Comparison of ENCODE assay signal across 2 cellular contexts in genomic region chr21:42317826-42318746, GRCh38.
TF ChIP-seq lines count a peak whose summit lies in the region.

No MANE protein-coding gene starts in this region.

TF ChIP-seq in IMR-90, 13 proteins besides CTCF, POLR2A, EP300 and RAD21:
- TF ChIP-seq MXI1 (IDR thresholded peaks at IDR 0.05; ENCODE audit: borderline replicate concordance, low read depth, low read length): no peak
- no peak for TF ChIP-seq RFX5 (IDR thresholded peaks at IDR 0.05; ENCODE audit: low read depth, low read length)
- TF ChIP-seq NFE2L2 (IDR thresholded peaks at IDR 0.05; ENCODE audit: low read depth, low read length): no peak
- no peak for TF ChIP-seq SMC3 (IDR thresholded peaks at IDR 0.05; ENCODE audit: low read depth, low read length)
- TF ChIP-seq USF2 (IDR thresholded peaks at IDR 0.05; ENCODE audit: low read depth, low read length): no peak

TF ChIP-seq in WTC11, 78 proteins besides CTCF, POLR2A, EP300 and RAD21:
- no peak for TF ChIP-seq SMAD4 (CRISPR knock-in tag; IDR thresholded peaks at IDR 0.05)
- no peak for TF ChIP-seq TCF7 (CRISPR knock-in tag; IDR thresholded peaks at IDR 0.05; ENCODE audit: low read depth)
- no peak for TF ChIP-seq AFF4 (CRISPR knock-in tag; IDR thresholded peaks at IDR 0.05; ENCODE audit: borderline replicate concordance)
- no peak for TF ChIP-seq FOXP1 (CRISPR knock-in tag; IDR thresholded peaks at IDR 0.05; ENCODE audit: borderline replicate concordance)
- TF ChIP-seq E2F5 (CRISPR knock-in tag; IDR thresholded peaks at IDR 0.05): no peak
- TF ChIP-seq ZNF281 (CRISPR knock-in tag; IDR thresholded peaks at IDR 0.05): no peak
- no peak for TF ChIP-seq MLX (CRISPR knock-in tag; IDR thresholded peaks at IDR 0.05)
- no peak for TF ChIP-seq RORB (CRISPR knock-in tag; IDR thresholded peaks at IDR 0.05)
- no peak for TF ChIP-seq ZNF425 (CRISPR knock-in tag; conservative IDR thresholded peaks at IDR 0.05)
- no peak for TF ChIP-seq JAZF1 (CRISPR knock-in tag; IDR thresholded peaks at IDR 0.05)
- no peak for TF ChIP-seq ATF6 (CRISPR knock-in tag; IDR thresholded peaks at IDR 0.05)
- no peak for TF ChIP-seq ZBTB43 (CRISPR knock-in tag; IDR thresholded peaks at IDR 0.05)
- no peak for TF ChIP-seq ETV6 (CRISPR knock-in tag; IDR thresholded peaks at IDR 0.05)
- TF ChIP-seq HMGA2 (CRISPR knock-in tag; IDR thresholded peaks at IDR 0.05): no peak
- TF ChIP-seq ATF1 (CRISPR knock-in tag; IDR thresholded peaks at IDR 0.05): no peak
- TF ChIP-seq CREB1 (CRISPR knock-in tag; IDR thresholded peaks at IDR 0.05): no peak
- TF ChIP-seq NFYB (CRISPR knock-in tag; conservative IDR thresholded peaks at IDR 0.05; ENCODE audit: low read depth): no peak
- TF ChIP-seq TEAD1 (CRISPR knock-in tag; IDR thresholded peaks at IDR 0.05): no peak
- no peak for TF ChIP-seq ZNF512 (CRISPR knock-in tag; IDR thresholded peaks at IDR 0.05; ENCODE audit: borderline replicate concordance)
- TF ChIP-seq ELF4 (CRISPR knock-in tag; IDR thresholded peaks at IDR 0.05; ENCODE audit: low read depth): no peak
